Comparison of ENCODE assay signal across 13 cellular contexts in genomic region chr5:173291722-173292658, GRCh38. TPM values are rescaled to one million over a fixed set of nuclear protein-coding genes. Genes with fewer than 3 reads are reported as not detected.
DNase-seq lines count a peak whose midpoint lies in the region; ATAC-seq, FAIRE-seq and TF ChIP-seq lines count a peak whose summit lies in the region.
"Had no signal": no experiment of that assay in that cellular context is flagged by ENCODE, and none has a peak within 500 bp of the region (broad histone marks: within the 10 kb centered on the region; RNA-seq: fewer than 3 reads in every experiment).

No MANE protein-coding gene starts in this region.

- CTCF ChIA-PET in HepG2 (lab: Yijun Ruan, JAX; ENCODE audit: low intra/inter-chr PET ratio, low total read pairs) = interaction anchor here (3.2 kb wide), 1 partner anchor 40 kb away, joined by 90 read pairs; no protein-coding TSS in a partner anchor
- CTCF ChIA-PET in CD8-positive, alpha-beta T cell (lab: Charles Lee) = interaction anchor here (0.6 to 1.4 kb wide), 3 partner anchors 59 to 315 kb away, joined by 3 to 5 read pairs (median 3); no protein-coding TSS in a partner anchor

- no peaks in the 10 kb centered on the region for H3K36me3 ChIP-seq in HepG2 (replicated peaks in 1 of 2; ENCODE audit: control insufficient read depth in 1 of 2, insufficient read depth in 2 of 2, low read length in 2 of 2)
- H3K36me3 ChIP-seq in right lobe of liver = no peaks in the 10 kb centered on the region
- no peaks in the 10 kb centered on the region for H3K36me3 ChIP-seq in CD8-positive, alpha-beta T cell (ENCODE audit: insufficient read depth, low read length)
- H3K36me3 ChIP-seq: BLaER1 treated with 17β-estradiol and CSF1 and Interleukin-3, amounts not matched to agents 10 nM and 100 nM; thoracic aorta had no signal

- DNase-seq in HepG2 (ENCODE audit: low spot score) (no peak), right lobe of liver (no peak), M059J (ENCODE audit: low read depth) (peak; percentile 25), epithelial cell of prostate (ENCODE audit: low read depth, low spot score) (no peak), type B pancreatic cell (ENCODE audit: extremely low spot score, unreplicated experiment) (no peak), hippocampal formation (lab: John Stamatoyannopoulos, UW) (no peak)
- no peak for DNase-seq in activated CD4-positive, alpha-beta T cell treated with anti-CD3 and anti-CD28 coated beads, Interleukin-2, amount 50 U/mL, for 1 hour
- no peak for DNase-seq in CD8-positive, alpha-beta T cell
- DNase-seq: activated CD4-positive, alpha-beta T cell treated with anti-CD3 and anti-CD28 coated beads for 4 hours; stimulated activated CD4-positive, alpha-beta T cell treated with anti-CD3 and anti-CD28 coated beads, Interleukin-2, amount 100 ng/mL, for 24 hours had no signal

- peaks cover 67% of the 10 kb centered on the region for H3K4me1 ChIP-seq in HepG2 (ENCODE audit: insufficient read depth, low read length)
- H3K4me1 ChIP-seq in right lobe of liver = no peaks in the 10 kb centered on the region
- peaks cover 12% of the 10 kb centered on the region for H3K4me1 ChIP-seq in CD8-positive, alpha-beta T cell (ENCODE audit: insufficient read depth, low read length)

- H3K27ac Mint-ChIP-seq in type B pancreatic cell = peak overlapping the region; percentile 89
- no peak overlapping the region for H3K27ac Mint-ChIP-seq in CD8-positive, alpha-beta T cell

- no peaks in the 10 kb centered on the region for H4K20me1 ChIP-seq in HepG2 (ENCODE audit: insufficient read depth, low read length)
- H4K20me1 ChIP-seq: BLaER1 treated with 17β-estradiol and CSF1 and Interleukin-3, amounts not matched to agents 10 nM and 100 nM had no signal

- intact Hi-C loops in HepG2 (cut with micrococcal nuclease; ENCODE audit: unreplicated experiment) (no loop called here), right lobe of liver (cut with DNase I) (loop anchor here in 1 of 2 donors (10.0 kb wide), 1 partner anchor 283 kb away; no protein-coding TSS in a partner anchor)
- intact Hi-C loops in CD8-positive, alpha-beta T cell (cut with DNase I, micrococcal nuclease) = loop anchor here in 1 of 2 experiments (5.0 kb wide), 2 partner anchors 1020 to 1645 kb away; no protein-coding TSS in a partner anchor

- H3K4me3 ChIP-seq in HepG2 (replicated peaks in 1 of 3; ENCODE audit: insufficient read depth in 1 of 3, low read depth in 2 of 3, low read length in 3 of 3) (peak overlapping the region in 1 of 3 experiments; percentile 24; a peak in 1 of 6 replicates), right lobe of liver (no peak overlapping the region)
- no peak overlapping the region for H3K4me3 ChIP-seq in CD8-positive, alpha-beta T cell (ENCODE audit: low read depth, low read length)
- H3K4me3 ChIP-seq: BLaER1 treated with 17β-estradiol and CSF1 and Interleukin-3, amounts not matched to agents 10 nM and 100 nM; thoracic aorta had no signal

- 32% methylated on average over 9 of the region's 9 CpGs for WGBS in HepG2 (ENCODE audit: low lambda C conversion rate)
- 67% methylated on average over 9 of the region's 9 CpGs for WGBS in right lobe of liver (ENCODE audit: insufficient coverage, low coverage, low lambda C conversion rate, missing lambda C conversion rate)

- ATAC-seq in HepG2 (no peak), right lobe of liver (no peak)
- ATAC-seq in CD8-positive, alpha-beta T cell = no peak

- H3K4me1 Mint-ChIP-seq in type B pancreatic cell (ENCODE audit: unreplicated experiment) = peaks cover 45% of the 10 kb centered on the region
- H3K4me1 Mint-ChIP-seq in CD8-positive, alpha-beta T cell (ENCODE audit: low read depth) = peaks cover 13% of the 10 kb centered on the region

- TF ChIP-seq EP300 in HepG2 (IDR thresholded peaks at IDR 0.05; ENCODE audit: low read depth in 2 of 2, low read length in 2 of 2) (no peak), HepG2 (CRISPR knock-in tag; IDR thresholded peaks at IDR 0.05; ENCODE audit: borderline replicate concordance) (no peak)

- no peaks in the 10 kb centered on the region for H3K9me3 Mint-ChIP-seq in type B pancreatic cell
- no peaks in the 10 kb centered on the region for H3K9me3 Mint-ChIP-seq in CD8-positive, alpha-beta T cell

- H3K27me3 ChIP-seq in HepG2 (ENCODE audit: control insufficient read depth in 1 of 2, insufficient read depth in 2 of 2, low read length in 2 of 2) = no peaks in the 10 kb centered on the region; a peak in 1 of 5 replicates
- H3K27me3 ChIP-seq in right lobe of liver = peaks cover 0 to 10% of the 10 kb centered on the region in 2 donors
- H3K27me3 ChIP-seq in CD8-positive, alpha-beta T cell (ENCODE audit: insufficient read depth, low read length) = no peaks in the 10 kb centered on the region

- no TSS peak for BruUV-seq in HepG2 (replicated peaks; lab: Mats Ljungman, UMichigan)

- in situ Hi-C loops in HepG2 (cut with HindIII; ENCODE audit: extremely low pct_ligation_motif_present, low pct_unique_long_range_greater_than_20kb) = loop anchor here (5.0 to 25.0 kb wide), 2 partner anchors 40 to 305 kb away; partner anchors contain the start of gene ATP6V0E1

- H3K27me3 Mint-ChIP-seq in type B pancreatic cell = peaks cover 40% of the 10 kb centered on the region
- H3K27me3 Mint-ChIP-seq in CD8-positive, alpha-beta T cell (ENCODE audit: low read depth) = peaks cover 47% of the 10 kb centered on the region

- peak overlapping the region; percentile 31 for H3K27ac ChIP-seq in HepG2 (ENCODE audit: extremely low read length, insufficient read depth, low read length)
- no peak overlapping the region for H3K27ac ChIP-seq in right lobe of liver
- peak overlapping the region; percentile 63 for H3K27ac ChIP-seq in epithelial cell of prostate
- H3K27ac ChIP-seq in CD8-positive, alpha-beta T cell (ENCODE audit: low read depth, low read length) = no peak overlapping the region
- H3K27ac ChIP-seq: BLaER1 treated with 17β-estradiol and CSF1 and Interleukin-3, amounts not matched to agents 10 nM and 100 nM; thoracic aorta had no signal

- H3K79me2 ChIP-seq in HepG2 (ENCODE audit: insufficient read depth, low read length) = no peaks in the 10 kb centered on the region

- POLR2A ChIA-PET in HepG2 (lab: Yijun Ruan, JAX) = interaction anchor here (1.0 to 11.1 kb wide), 3 partner anchors 8 to 37 kb away, joined by 4 to 513 read pairs (median 5); partner anchors contain the start of gene STC2
- POLR2A ChIA-PET in CD8-positive, alpha-beta T cell (lab: Charles Lee) = no interaction called here

- H3K4me2 ChIP-seq in HepG2 (ENCODE audit: low read depth, low read length) = peak overlapping the region; percentile 66

- no peak for FAIRE-seq in HepG2 (lab: Jason Lieb, UNC)
- FAIRE-seq: RCC 7860 had no signal

- TF ChIP-seq POLR2A in HepG2 (IDR thresholded peaks at IDR 0.05; ENCODE audit: insufficient read depth in 1 of 2, low read depth in 2 of 2, low read length in 2 of 2) (no peak), right lobe of liver (IDR thresholded peaks at IDR 0.05) (no peak)

- TF ChIP-seq RAD21 in HepG2 (CRISPR knock-in tag; IDR thresholded peaks at IDR 0.05) = no peak

- H3K36me3 Mint-ChIP-seq in type B pancreatic cell = no peaks in the 10 kb centered on the region
- no peaks in the 10 kb centered on the region for H3K36me3 Mint-ChIP-seq in CD8-positive, alpha-beta T cell

- no peak overlapping the region for H3K9ac ChIP-seq in HepG2 (ENCODE audit: insufficient read depth, low read depth, low read length)
- H3K9ac ChIP-seq: BLaER1 treated with 17β-estradiol and CSF1 and Interleukin-3, amounts not matched to agents 10 nM and 100 nM had no signal

- no peaks in the 10 kb centered on the region for H3K9me3 ChIP-seq in HepG2 (ENCODE audit: low read length)
- no peaks in the 10 kb centered on the region for H3K9me3 ChIP-seq in right lobe of liver
- H3K9me3 ChIP-seq in CD8-positive, alpha-beta T cell (ENCODE audit: low read length) = no peaks in the 10 kb centered on the region
- H3K9me3 ChIP-seq: BLaER1 treated with 17β-estradiol and CSF1 and Interleukin-3, amounts not matched to agents 10 nM and 100 nM; thoracic aorta had no signal

- H3K4me3 Mint-ChIP-seq in type B pancreatic cell = peak overlapping the region; percentile 3
- no peak overlapping the region for H3K4me3 Mint-ChIP-seq in CD8-positive, alpha-beta T cell

- no peak for TF ChIP-seq CTCF in HepG2 (CRISPR knock-in tag; IDR thresholded peaks at IDR 0.05)
- no peak for TF ChIP-seq CTCF in right lobe of liver (IDR thresholded peaks at IDR 0.05)
- TF ChIP-seq CTCF in type B pancreatic cell (conservative IDR thresholded peaks at IDR 0.05) = no peak
- no peak for TF ChIP-seq CTCF in CD8-positive, alpha-beta T cell (IDR thresholded peaks at IDR 0.05)

- no peak overlapping the region for H2AFZ ChIP-seq in HepG2 (ENCODE audit: low read length)

RNA-seq across cellular contexts. Expression of gene STC2, which starts 36.2 kb away (rescaled TPM):
- total RNA-seq in HepG2 (2016; rRNA removed; fragmentation: Illumina TruSeq; extraction: Trizol) = 10.7 and 27.1 TPM in 2 replicates
- 2.6 and 3.3 TPM in 2 replicates for total RNA-seq in HepG2 (2016; cell fraction: cytosol; rRNA removed; fragmentation: Illumina TruSeq; extraction: Trizol; ENCODE audit: low read depth)
- total RNA-seq in HepG2 (2016; cell fraction: insoluble cytoplasmic fraction; rRNA removed; fragmentation: Illumina TruSeq; extraction: Trizol) = 7.9 and 28.0 TPM in 2 replicates
- total RNA-seq in HepG2 (2016; cell fraction: membrane; rRNA removed; fragmentation: Illumina TruSeq; extraction: Trizol) = 6.2 and 6.4 TPM in 2 replicates
- total RNA-seq in HepG2 (2016; cell fraction: nucleus; rRNA removed; fragmentation: Illumina TruSeq; extraction: Trizol) = 33.8 and 37.3 TPM in 2 replicates
- polyA plus RNA-seq in HepG2 (2011; rRNA removed) = 69.2 and 94.0 TPM in 2 replicates
- polyA plus RNA-seq in HepG2 (2011; cell fraction: cytosol; rRNA removed) = 102 and 149 TPM in 2 replicates
- 198 and 199 TPM in 2 replicates for polyA plus RNA-seq in HepG2 (2011; cell fraction: nucleus; rRNA removed)
- polyA plus RNA-seq in HepG2 (2012) = 94.1 and 190 TPM in 2 replicates
- polyA plus RNA-seq in HepG2 (2016; cell fraction: cytosol; fragmentation: Illumina TruSeq; extraction: Trizol; ENCODE audit: low read depth) = 2.2 TPM in 2 replicates
- polyA plus RNA-seq in HepG2 (2016; cell fraction: insoluble cytoplasmic fraction; fragmentation: Illumina TruSeq; extraction: Trizol; ENCODE audit: low read depth) = 8.5 and 9.7 TPM in 2 replicates
- polyA plus RNA-seq in HepG2 (2016; cell fraction: membrane; fragmentation: Illumina TruSeq; extraction: Trizol; ENCODE audit: low read depth) = 3.9 and 4.3 TPM in 2 replicates
- 51.5 and 52.5 TPM in 2 replicates for polyA plus RNA-seq in HepG2 (2016; cell fraction: nucleus; fragmentation: Illumina TruSeq; extraction: Trizol; ENCODE audit: insufficient read depth, low read depth)
- polyA minus RNA-seq in HepG2 (2011; rRNA and poly(A)+ RNA removed; ENCODE audit: low replicate concordance) = 19.1 and 61.4 TPM in 2 replicates
- polyA minus RNA-seq in HepG2 (2011; cell fraction: cytosol; rRNA and poly(A)+ RNA removed) = 90.7 and 104 TPM in 2 replicates
- polyA minus RNA-seq in HepG2 (2011; cell fraction: nucleus; rRNA and poly(A)+ RNA removed) = 135 and 186 TPM in 2 replicates
- total RNA-seq in right lobe of liver = 10 to 100 TPM in 1 of 6 experiments, 1 to 10 TPM in 2, under 1 TPM in 1, not detected in 2; 0.20 to 18.8 (median 3.4) TPM
- total RNA-seq in M059J (2014; rRNA removed; shearing (Covaris generic)) = 311 and 328 TPM in 2 replicates
- total RNA-seq in type B pancreatic cell (ENCODE audit: low replicate concordance) = 25.7 and 45.3 TPM in 2 replicates
- total RNA-seq in CD8-positive, alpha-beta T cell = not detected

RNA-seq across cellular contexts. Expression of gene NKX2-5, which starts 57.0 kb away (rescaled TPM):
- total RNA-seq in HepG2 (2016; rRNA removed; fragmentation: Illumina TruSeq; extraction: Trizol) = 0.49 and 0.93 TPM in 2 replicates
- total RNA-seq in HepG2 (2016; cell fraction: cytosol; rRNA removed; fragmentation: Illumina TruSeq; extraction: Trizol; ENCODE audit: low read depth) = 0.44 and 1.3 TPM in 2 replicates
- 0.21 and 0.84 TPM in 2 replicates for total RNA-seq in HepG2 (2016; cell fraction: insoluble cytoplasmic fraction; rRNA removed; fragmentation: Illumina TruSeq; extraction: Trizol)
- total RNA-seq in HepG2 (2016; cell fraction: membrane; rRNA removed; fragmentation: Illumina TruSeq; extraction: Trizol) = 1.3 and 1.5 TPM in 2 replicates
- 0.56 and 0.59 TPM in 2 replicates for total RNA-seq in HepG2 (2016; cell fraction: nucleus; rRNA removed; fragmentation: Illumina TruSeq; extraction: Trizol)
- 0.53 and 0.59 TPM in 2 replicates for polyA plus RNA-seq in HepG2 (2011; rRNA removed)
- polyA plus RNA-seq in HepG2 (2011; cell fraction: cytosol; rRNA removed) = 0.51 and 1.1 TPM in 2 replicates
- polyA plus RNA-seq in HepG2 (2011; cell fraction: nucleus; rRNA removed) = 0.71 and 1.1 TPM in 2 replicates
- polyA plus RNA-seq in HepG2 (2012) = 0.76 and 2.3 TPM in 2 replicates
- polyA plus RNA-seq in HepG2 (2016; cell fraction: cytosol; fragmentation: Illumina TruSeq; extraction: Trizol; ENCODE audit: low read depth) = 1.3 TPM in 2 replicates
- 0.97 and 1.0 TPM in 2 replicates for polyA plus RNA-seq in HepG2 (2016; cell fraction: insoluble cytoplasmic fraction; fragmentation: Illumina TruSeq; extraction: Trizol; ENCODE audit: low read depth)
- polyA plus RNA-seq in HepG2 (2016; cell fraction: membrane; fragmentation: Illumina TruSeq; extraction: Trizol; ENCODE audit: low read depth) = 1.5 and 1.9 TPM in 2 replicates
- 0.95 and 1.3 TPM in 2 replicates for polyA plus RNA-seq in HepG2 (2016; cell fraction: nucleus; fragmentation: Illumina TruSeq; extraction: Trizol; ENCODE audit: insufficient read depth, low read depth)
- polyA minus RNA-seq in HepG2 (2011; rRNA and poly(A)+ RNA removed; ENCODE audit: low replicate concordance) = 0.32 TPM in 1 of 2 replicates, not detected in the other
- polyA minus RNA-seq in HepG2 (2011; cell fraction: cytosol; rRNA and poly(A)+ RNA removed) = 0.35 TPM in 1 of 2 replicates, not detected in the other
- not detected in 2 replicates for polyA minus RNA-seq in HepG2 (2011; cell fraction: nucleus; rRNA and poly(A)+ RNA removed)
- not detected for total RNA-seq in right lobe of liver
- total RNA-seq in M059J (2014; rRNA removed; shearing (Covaris generic)) = not detected in 2 replicates
- 1.00 and 3.2 TPM in 2 replicates for total RNA-seq in type B pancreatic cell (ENCODE audit: low replicate concordance)
- not detected for total RNA-seq in CD8-positive, alpha-beta T cell
- total RNA-seq: thoracic aorta had no signal

Comparison
In these comparisons a context has a peak if more than half of its experiments do, and no peak if none do; other contexts are left out.
1. H3K27ac ChIP-seq: peak in HepG2 (single experiment) and epithelial cell of prostate (single experiment); none in right lobe of liver (0 of 3) and CD8-positive, alpha-beta T cell (single experiment).